5 cellular contexts compared by ENCODE assay signal in the genomic region with DNA sequence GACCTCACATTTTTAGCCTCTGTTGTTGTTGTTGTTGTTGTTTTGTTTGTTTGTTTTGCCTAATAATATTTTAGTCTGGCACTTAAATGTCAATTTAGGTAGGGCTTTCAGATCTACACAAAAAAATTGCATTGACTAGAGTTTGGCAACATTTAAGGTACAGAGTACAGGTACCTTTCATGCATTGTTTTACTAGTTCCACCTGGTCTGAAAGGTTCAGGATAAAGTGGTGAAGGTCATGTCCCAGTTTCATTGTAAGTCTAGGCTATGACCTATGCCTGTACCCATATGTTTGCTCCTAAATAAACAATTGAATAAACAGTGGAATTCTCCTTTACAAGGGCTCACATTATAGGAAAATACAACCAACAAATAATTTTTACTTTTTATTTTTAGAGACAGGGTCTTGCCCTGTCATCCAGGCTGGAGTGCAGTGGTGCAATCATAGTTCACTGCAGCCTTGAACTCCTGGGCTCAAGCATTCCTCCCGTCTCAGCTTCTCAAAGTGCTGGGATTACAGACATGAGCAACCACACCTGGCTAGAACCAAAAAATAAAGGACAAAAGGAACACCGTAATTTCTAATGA. TPM values are rescaled to one million over a fixed set of nuclear protein-coding genes. Genes with fewer than 3 reads are reported as not detected.
"Had no signal": no experiment of that assay in that cellular context is flagged by ENCODE, and none has a peak within 500 bp of the region (broad histone marks: within the 10 kb centered on the region; RNA-seq: fewer than 3 reads in every experiment).

No MANE protein-coding gene starts in this region.

- ATAC-seq: GM23338 had no signal

- H3K27me3 Mint-ChIP-seq: IgD-negative memory B cell had no signal

- H3K4me3 Mint-ChIP-seq: GM23338, H9, IgD-negative memory B cell had no signal

- H3K36me3 Mint-ChIP-seq: IgD-negative memory B cell had no signal

- H3K27ac Mint-ChIP-seq: GM23338, H9, IgD-negative memory B cell had no signal

- H3K9me3 Mint-ChIP-seq: GM23338, IgD-negative memory B cell had no signal

- H3K4me3 ChIP-seq: GM23338 had no signal

- H3K4me1 Mint-ChIP-seq: H9, IgD-negative memory B cell had no signal

- DNase-seq: H9, HCEC 1CT, KBM-7 had no signal

RNA-seq across cellular contexts. Expression of a gene that starts 13.8 kb away (rescaled TPM):
- polyA plus RNA-seq: IgD-negative memory B cell had no signal
